ENCODE assay signal across 1 cellular context in the genomic region with DNA sequence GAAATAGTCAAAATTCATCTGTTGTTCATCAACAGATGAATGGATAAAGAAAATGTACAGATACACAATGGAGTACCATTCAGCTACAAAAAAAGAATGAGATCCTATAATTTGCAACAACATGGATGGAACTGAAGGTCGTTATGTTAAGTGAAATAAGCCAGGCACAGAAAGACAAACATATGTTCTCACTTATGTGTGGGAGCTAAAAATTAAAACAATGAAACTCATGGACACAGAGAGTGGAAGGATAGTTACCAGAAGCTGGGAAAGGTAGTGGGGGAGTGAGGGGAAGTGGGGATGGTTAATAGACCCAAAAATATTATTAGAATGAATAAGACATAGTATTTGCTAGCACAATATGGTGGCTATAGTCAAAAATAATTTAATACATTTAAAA.
TF ChIP-seq lines count a peak whose summit lies in the region.

No MANE protein-coding gene starts in this region.

TF ChIP-seq in SK-N-SH treated with all-trans-retinoic acid at 6 μM for 48 hours, 23 proteins besides CTCF, POLR2A, EP300 and RAD21 (continued from another document):
- TF ChIP-seq, protein P1, sequence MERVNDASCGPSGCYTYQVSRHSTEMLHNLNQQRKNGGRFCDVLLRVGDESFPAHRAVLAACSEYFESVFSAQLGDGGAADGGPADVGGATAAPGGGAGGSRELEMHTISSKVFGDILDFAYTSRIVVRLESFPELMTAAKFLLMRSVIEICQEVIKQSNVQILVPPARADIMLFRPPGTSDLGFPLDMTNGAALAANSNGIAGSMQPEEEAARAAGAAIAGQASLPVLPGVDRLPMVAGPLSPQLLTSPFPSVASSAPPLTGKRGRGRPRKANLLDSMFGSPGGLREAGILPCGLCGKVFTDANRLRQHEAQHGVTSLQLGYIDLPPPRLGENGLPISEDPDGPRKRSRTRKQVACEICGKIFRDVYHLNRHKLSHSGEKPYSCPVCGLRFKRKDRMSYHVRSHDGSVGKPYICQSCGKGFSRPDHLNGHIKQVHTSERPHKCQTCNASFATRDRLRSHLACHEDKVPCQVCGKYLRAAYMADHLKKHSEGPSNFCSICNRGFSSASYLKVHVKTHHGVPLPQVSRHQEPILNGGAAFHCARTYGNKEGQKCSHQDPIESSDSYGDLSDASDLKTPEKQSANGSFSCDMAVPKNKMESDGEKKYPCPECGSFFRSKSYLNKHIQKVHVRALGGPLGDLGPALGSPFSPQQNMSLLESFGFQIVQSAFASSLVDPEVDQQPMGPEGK (CRISPR knock-in tag; IDR thresholded peaks at IDR 0.05; ENCODE audit: borderline replicate concordance): no peak
